ENCODE assay signal across 2 cellular contexts in genomic region chr4:122766950-122767349, GRCh38.
TF ChIP-seq lines count a peak whose summit lies in the region.

No MANE protein-coding gene starts in this region.

TF ChIP-seq in GM12891, 5 proteins besides CTCF, POLR2A, EP300 and RAD21 (continued from another document):
- TF ChIP-seq TAF1 (IDR thresholded peaks at IDR 0.05; ENCODE audit: low read depth, low read length) (no peak), PAX5 (IDR thresholded peaks at IDR 0.05; ENCODE audit: insufficient read depth, low read length, severe bottlenecking) (no peak), POU2F2 (IDR thresholded peaks at IDR 0.05; ENCODE audit: low read depth, low read length) (no peak), POLR2AphosphoS5 (IDR thresholded peaks at IDR 0.05; ENCODE audit: low read depth, low read length) (no peak)

TF ChIP-seq in IMR-90, 13 proteins besides CTCF, POLR2A, EP300 and RAD21 (continued from another document):
- TF ChIP-seq BHLHE40 (IDR thresholded peaks at IDR 0.05; ENCODE audit: low read depth, low read length) (no peak), USF2 (IDR thresholded peaks at IDR 0.05; ENCODE audit: low read depth, low read length) (no peak), RFX5 (IDR thresholded peaks at IDR 0.05; ENCODE audit: low read depth, low read length) (no peak), NFE2L2 (IDR thresholded peaks at IDR 0.05; ENCODE audit: low read depth, low read length) (no peak), MAZ (IDR thresholded peaks at IDR 0.05; ENCODE audit: borderline replicate concordance, low read depth, low read length) (no peak)
